In genomic region chr16:71626018-71626857, GRCh38 we compare ENCODE assay signal across 8 cellular contexts. TPM values are rescaled to one million over a fixed set of nuclear protein-coding genes. Genes with fewer than 3 reads are reported as not detected.
DNase-seq lines count a peak whose midpoint lies in the region; ATAC-seq lines count a peak whose summit lies in the region.

Gene MARVELD3 (plus strand): TSS chr16:71626184. CDS start chr16:71626230, 46 bp downstream.

- no peak within 1 kb of the TSS for H3K27ac Mint-ChIP-seq in T-cell

- H3K27me3 ChIP-seq in duodenal mucosa (ENCODE audit: control insufficient read depth in 1 of 2, insufficient read depth in 2 of 2, low read length in 2 of 2) (no peaks in the 10 kb centered on the region), mucosa of rectum (ENCODE audit: control insufficient read depth in 2 of 2, insufficient read depth in 2 of 2, low read length in 2 of 2) (no peaks in the 10 kb centered on the region)

- H3K9me3 Mint-ChIP-seq in T-cell = no peaks in the 10 kb centered on the region

- peaks cover 6 to 17% of the 10 kb centered on the region in 2 donors for H3K27me3 Mint-ChIP-seq in T-cell

- peak; percentile 46 for DNase-seq in Right ventricle myocardium superior
- no peak for DNase-seq in cardiac septum (ENCODE audit: low spot score)
- DNase-seq in T-cell = peak in 21 of 34 experiments; percentile 7 to 42 (median 20)

- no peaks in the 10 kb centered on the region for H3K9me3 ChIP-seq in duodenal mucosa (ENCODE audit: control insufficient read depth in 1 of 2, low read length in 2 of 2)
- H3K9me3 ChIP-seq in mucosa of rectum (ENCODE audit: control insufficient read depth in 2 of 2, low read length in 2 of 2) = no peaks in the 10 kb centered on the region

- POLR2A ChIA-PET in T-cell (lab: Charles Lee) = no interaction called here

- H3K4me1 ChIP-seq in duodenal mucosa (ENCODE audit: control insufficient read depth in 1 of 2, insufficient read depth in 2 of 2, low read length in 2 of 2) = peaks cover 11 to 13% of the 10 kb centered on the region in 2 donors
- peaks cover 0 to 15% of the 10 kb centered on the region in 2 donors for H3K4me1 ChIP-seq in mucosa of rectum (ENCODE audit: control insufficient read depth in 2 of 2, insufficient read depth in 2 of 2, low read length in 2 of 2)

- H3K36me3 ChIP-seq in duodenal mucosa (ENCODE audit: control insufficient read depth in 1 of 2, insufficient read depth in 2 of 2, low read length in 2 of 2) = peaks cover 4 to 5% of the 10 kb centered on the region in 2 donors
- H3K36me3 ChIP-seq in mucosa of rectum (ENCODE audit: control insufficient read depth in 2 of 2, insufficient read depth in 2 of 2, low read length in 2 of 2) = peaks cover 13% of the 10 kb centered on the region in 2 donors

- no peak for ATAC-seq in Right ventricle myocardium superior (ENCODE audit: poor library complexity)
- peak; percentile 13 to 26 (median 20) for ATAC-seq in T-cell (replicated peaks in 1 of 4)
- ATAC-seq in HG03097 (IDR thresholded peaks at IDR 0.05; ENCODE audit: low FRiP score, unreplicated experiment) = no peak
- ATAC-seq in GM18511 (IDR thresholded peaks at IDR 0.05; ENCODE audit: unreplicated experiment) = no peak
- no peak for ATAC-seq in GM19452 (IDR thresholded peaks at IDR 0.05; ENCODE audit: unreplicated experiment)

- H3K4me3 Mint-ChIP-seq in T-cell = peak within 1 kb of the TSS in 2 of 3 donors; percentile 28 to 47

- intact Hi-C loops in Right ventricle myocardium superior (cut with DNase I) = no loop called here
- intact Hi-C loops in cardiac septum (cut with DNase I) = no loop called here

- CTCF ChIA-PET in T-cell (lab: Charles Lee) = interaction anchor here in 1 of 2 donors (0.6 kb wide), 1 partner anchor 16 kb away, joined by 10 read pairs; no protein-coding TSS in a partner anchor

- H3K4me3 ChIP-seq in duodenal mucosa (ENCODE audit: low read depth in 1 of 2, low read length in 2 of 2) = peak within 1 kb of the TSS; percentile 75 to 80
- peak within 1 kb of the TSS; percentile 79 for H3K4me3 ChIP-seq in mucosa of rectum (ENCODE audit: low read length in 2 of 2)

- H3K9ac ChIP-seq in duodenal mucosa (ENCODE audit: low read depth in 1 of 2, low read length in 2 of 2) = peak within 1 kb of the TSS; percentile 79 to 82
- H3K9ac ChIP-seq in mucosa of rectum (ENCODE audit: low read depth in 1 of 2, low read length in 2 of 2) = peak within 1 kb of the TSS; percentile 88 to 89

- H3K27ac ChIP-seq in duodenal mucosa (ENCODE audit: low read depth, low read length) (peak within 1 kb of the TSS; percentile 83), mucosa of rectum (ENCODE audit: low read depth in 2 of 2, low read length in 2 of 2) (peak within 1 kb of the TSS; percentile 86 to 87)

- peaks cover 0 to 17% (median 10%) of the 10 kb centered on the region in 3 donors for H3K4me1 Mint-ChIP-seq in T-cell

- H3K36me3 Mint-ChIP-seq in T-cell = no peaks in the 10 kb centered on the region

RNA-seq across cellular contexts. Expression of gene MARVELD3, which starts in this region (rescaled TPM):
- total RNA-seq in Right ventricle myocardium superior = not detected
- total RNA-seq in cardiac septum = not detected
- total RNA-seq in T-cell = under 1 TPM in 1 of 5 donors, not detected in 4; 0.22 TPM

Comparison
In these comparisons a context has a peak if more than half of its experiments do, and no peak if none do; other contexts are left out.
1. Peak in DNase-seq in Right ventricle myocardium superior; RNA of the gene not detected or under 1 TPM.
2. Peak in DNase-seq and ATAC-seq in T-cell; RNA of the gene not detected or under 1 TPM.